In genomic region chr14:44462372-44462771, GRCh38 we compare ENCODE assay signal across 16 cellular contexts. TPM values are rescaled to one million over a fixed set of nuclear protein-coding genes. Genes with fewer than 3 reads are reported as not detected.
DNase-seq lines count a peak whose midpoint lies in the region.
"Had no signal": no experiment of that assay in that cellular context is flagged by ENCODE, and none has a peak within 500 bp of the region (broad histone marks: within the 10 kb centered on the region; RNA-seq: fewer than 3 reads in every experiment).

No MANE protein-coding gene starts in this region.

- no peak overlapping the region; the same call in 1 of the 2 replicates for H3K27ac ChIP-seq in SJCRH30

- H3K4me1 ChIP-seq in SJCRH30, result peaks cover 18% of the 10 kb centered on the region

- H3K4me3 ChIP-seq in SJCRH30, result no peak overlapping the region
- H3K4me3 ChIP-seq: GM23338 had no signal

- no peaks in the 10 kb centered on the region for H3K27me3 ChIP-seq in SJCRH30

- H3K9me3 ChIP-seq in SJCRH30 (replicated peaks), result no peaks in the 10 kb centered on the region

- H3K36me3 ChIP-seq in SJCRH30, result no peaks in the 10 kb centered on the region

- DNase-seq in NCI-H1436 (lab: John Stamatoyannopoulos, UW) (peak; percentile 9), NCI-H1436 treated with DMSO at 0.1 percent for 48 hours (lab: John Stamatoyannopoulos, UW) (no peak), NCI-H2029 (lab: John Stamatoyannopoulos, UW) (peak; percentile 77), NCI-H510A (lab: John Stamatoyannopoulos, UW) (peak; percentile 3), SJCRH30 (peak; percentile 46 to 54), GOT3 (lab: John Stamatoyannopoulos, UW) (no peak), NCI-H526 (lab: John Stamatoyannopoulos, UW) (no peak)
- DNase-seq in activated naive CD4-positive, alpha-beta T cell treated with anti-CD3 and anti-CD28 coated beads, Interleukin-2, amount 50 U/mL, for 16 hours, result no peak
- DNase-seq: CD4-positive, alpha-beta memory T cell; EL; NCI-H187 treated with DMSO at 0.1 percent for 48 hours; RPMI8226; SIG-M5; T-helper 17 cell had no signal

RNA-seq across cellular contexts. Expression of gene FSCB, which starts 44.7 kb away (rescaled TPM):
- total RNA-seq in SJCRH30 (2014; rRNA removed; shearing (Covaris generic)), result not detected in 2 replicates
- total RNA-seq: A172; CD4-positive, alpha-beta memory T cell; T-helper 17 cell had no signal

Comparison
In these comparisons a context has a peak if more than half of its experiments do, and no peak if none do; other contexts are left out.
1. DNase-seq: peak in NCI-H1436 (single experiment), NCI-H2029 (single experiment), NCI-H510A (single experiment) and SJCRH30 (2 of 2); none in NCI-H1436 treated with DMSO at 0.1 percent for 48 hours (single experiment), GOT3 (single experiment), activated naive CD4-positive, alpha-beta T cell treated with anti-CD3 and anti-CD28 coated beads, Interleukin-2, amount 50 U/mL, for 16 hours (single experiment) and NCI-H526 (0 of 2).